ENCODE assay signal across 1 cellular context in the genomic region with DNA sequence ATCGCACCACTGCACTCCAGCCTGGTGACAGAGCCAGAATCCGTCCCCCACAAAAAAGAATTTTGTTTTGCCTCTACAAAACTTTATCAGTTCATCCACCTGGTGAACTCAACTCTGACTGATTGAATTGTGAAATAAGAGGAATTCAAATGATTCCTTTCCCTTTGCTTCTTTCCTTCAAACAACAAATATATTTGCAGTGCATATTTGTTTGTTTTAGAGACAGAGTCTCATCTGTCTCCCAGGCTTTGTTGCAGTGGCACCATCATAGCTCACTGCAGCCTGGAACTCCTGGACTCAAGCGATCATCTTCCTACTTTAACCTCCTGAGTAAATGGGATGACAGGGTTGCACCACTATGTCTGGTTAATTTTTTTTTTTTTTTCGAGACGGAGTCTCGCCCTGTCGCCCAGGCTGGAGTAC.
TF ChIP-seq lines count a peak whose summit lies in the region.

No MANE protein-coding gene starts in this region.

TF ChIP-seq in H1, 55 proteins besides CTCF, POLR2A, EP300 and RAD21 (continued from another document):
- TF ChIP-seq HDAC6 (IDR thresholded peaks at IDR 0.05; ENCODE audit: low read depth, low read length) (no peak), NRF1 (IDR thresholded peaks at IDR 0.05; ENCODE audit: low read depth, low read length) (no peak), SP4 (IDR thresholded peaks at IDR 0.05; ENCODE audit: low read length) (no peak), RFX5 (IDR thresholded peaks at IDR 0.05; ENCODE audit: borderline replicate concordance, low read depth, low read length) (no peak), MAFK (IDR thresholded peaks at IDR 0.05; ENCODE audit: low read depth, low read length) (no peak), KDM4A (IDR thresholded peaks at IDR 0.05; ENCODE audit: low read depth, low read length, severe bottlenecking) (no peak), TEAD4 (IDR thresholded peaks at IDR 0.05; ENCODE audit: low read depth, low read length) (no peak)
- TF ChIP-seq, protein P1, sequence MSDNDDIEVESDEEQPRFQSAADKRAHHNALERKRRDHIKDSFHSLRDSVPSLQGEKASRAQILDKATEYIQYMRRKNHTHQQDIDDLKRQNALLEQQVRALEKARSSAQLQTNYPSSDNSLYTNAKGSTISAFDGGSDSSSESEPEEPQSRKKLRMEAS (IDR thresholded peaks at IDR 0.05): no peak
